15 cellular contexts compared by ENCODE assay signal in genomic region chr9:113247640-113248039, GRCh38. TPM values are rescaled to one million over a fixed set of nuclear protein-coding genes. Genes with fewer than 3 reads are reported as not detected.
"Had no signal": no experiment of that assay in that cellular context is flagged by ENCODE, and none has a peak within 500 bp of the region (broad histone marks: within the 10 kb centered on the region; RNA-seq: fewer than 3 reads in every experiment).

No MANE protein-coding gene starts in this region.

- H3K27me3 Mint-ChIP-seq: naive thymus-derived CD4-positive, alpha-beta T cell had no signal

- DNase-seq: activated CD4-positive, alpha-beta T cell treated with anti-CD3 and anti-CD28 coated beads for 48 hours; activated CD8-positive, alpha-beta memory T cell treated with anti-CD3 and anti-CD28 coated beads, Interleukin-2, amount 50 U/mL, for 48 hours; activated CD8-positive, alpha-beta T cell treated with anti-CD3 and anti-CD28 coated beads, Interleukin-2, amount 10 ng/mL, durations not matched to agents 7 days and 5 days; activated naive CD4-positive, alpha-beta T cell; aorta; esophagus squamous epithelium; foreskin fibroblast; left colon; naive thymus-derived CD4-positive, alpha-beta T cell; retina; stomach had no signal

- H3K4me3 Mint-ChIP-seq: activated CD8-positive, alpha-beta T cell treated with anti-CD3 and anti-CD28 coated beads, Interleukin-2, amount 10 ng/mL, durations not matched to agents 7 days and 5 days; activated T-helper 1 cell treated with anti-CD3 and anti-CD28 coated beads, Interleukin-12 subunit alpha, Interleukin-12 subunit beta, Interleukin-2, Interleukin-4 antibody, amounts not matched to agents 30 ng/mL and 10 ng/mL and 1 ng/mL, durations not matched to agents 14 hours and 24 hours and 36 hours; naive thymus-derived CD4-positive, alpha-beta T cell; WTC11 had no signal

- ATAC-seq: activated CD8-positive, alpha-beta T cell treated with anti-CD3 and anti-CD28 coated beads, Interleukin-2, amount 10 ng/mL, durations not matched to agents 7 days and 5 days; left colon; naive thymus-derived CD4-positive, alpha-beta T cell; WTC11 had no signal

- H3K27ac Mint-ChIP-seq: activated CD8-positive, alpha-beta T cell treated with anti-CD3 and anti-CD28 coated beads, Interleukin-2, amount 10 ng/mL, durations not matched to agents 7 days and 5 days; activated T-helper 1 cell treated with anti-CD3 and anti-CD28 coated beads, Interleukin-12 subunit alpha, Interleukin-12 subunit beta, Interleukin-2, Interleukin-4 antibody, amounts not matched to agents 30 ng/mL and 10 ng/mL and 1 ng/mL, durations not matched to agents 14 hours and 24 hours and 36 hours; naive thymus-derived CD4-positive, alpha-beta T cell; WTC11 had no signal

RNA-seq across cellular contexts. Expression of gene RNF183, which starts 55.5 kb away (rescaled TPM):
- total RNA-seq: activated CD8-positive, alpha-beta T cell treated with anti-CD3 and anti-CD28 coated beads, Interleukin-2, amount 10 ng/mL, durations not matched to agents 7 days and 5 days; activated T-helper 1 cell treated with anti-CD3 and anti-CD28 coated beads, Interleukin-12 subunit alpha, Interleukin-12 subunit beta, Interleukin-2, Interleukin-4 antibody, amounts not matched to agents 30 ng/mL and 10 ng/mL and 1 ng/mL, durations not matched to agents 14 hours and 24 hours and 36 hours; aorta; chondrocyte; mononuclear cell; naive thymus-derived CD4-positive, alpha-beta T cell had no signal
